Comparison of ENCODE assay signal across 1 cellular context in the genomic region with DNA sequence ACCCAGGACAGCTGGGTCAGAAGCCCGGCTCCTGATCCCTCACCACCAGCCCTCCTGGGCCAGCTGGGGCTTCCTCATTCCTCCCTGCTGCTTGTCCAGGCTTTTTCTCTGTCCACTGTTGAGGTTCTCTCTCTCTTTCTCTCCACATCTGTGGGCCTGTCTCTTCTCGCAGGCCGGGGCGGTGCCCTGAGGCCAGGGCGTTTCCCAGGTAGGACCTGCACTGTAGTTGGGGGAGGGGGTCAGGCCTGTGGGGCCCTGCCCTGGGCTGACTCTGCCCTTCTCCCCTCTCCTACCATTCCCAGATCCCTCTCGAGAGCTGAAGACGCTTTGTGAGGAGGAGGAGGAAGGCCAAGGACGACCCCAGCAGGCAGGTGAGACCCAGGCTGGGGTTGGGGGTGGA.
A peak's percentile ranks its signal among the peaks of the same experiment; 100 is the strongest.
TF ChIP-seq lines count a peak whose summit lies in the region.

No MANE protein-coding gene starts in this region.

TF ChIP-seq in K562, 482 proteins besides CTCF, POLR2A, EP300 and RAD21:
- TF ChIP-seq POLR3A (IDR thresholded peaks at IDR 0.05; ENCODE audit: borderline replicate concordance, extremely low read depth, insufficient read depth, insufficient read length) (no peak), ZNF77 (CRISPR knock-in tag; IDR thresholded peaks at IDR 0.05) (no peak), SMARCA4 (IDR thresholded peaks at IDR 0.05) (no peak), ADNP (tag; IDR thresholded peaks at IDR 0.05) (no peak), HDAC2 (IDR thresholded peaks at IDR 0.05) (no peak), RBM22 (IDR thresholded peaks at IDR 0.05; ENCODE audit: low read depth, low read length, poor library complexity, severe bottlenecking) (no peak), POLR2G (IDR thresholded peaks at IDR 0.05; ENCODE audit: low read depth, low read length) (0 out of 2 replicates have a peak, but pooled peaks have one; percentile 33)
